ENCODE assay signal across 9 cellular contexts in the genomic region with DNA sequence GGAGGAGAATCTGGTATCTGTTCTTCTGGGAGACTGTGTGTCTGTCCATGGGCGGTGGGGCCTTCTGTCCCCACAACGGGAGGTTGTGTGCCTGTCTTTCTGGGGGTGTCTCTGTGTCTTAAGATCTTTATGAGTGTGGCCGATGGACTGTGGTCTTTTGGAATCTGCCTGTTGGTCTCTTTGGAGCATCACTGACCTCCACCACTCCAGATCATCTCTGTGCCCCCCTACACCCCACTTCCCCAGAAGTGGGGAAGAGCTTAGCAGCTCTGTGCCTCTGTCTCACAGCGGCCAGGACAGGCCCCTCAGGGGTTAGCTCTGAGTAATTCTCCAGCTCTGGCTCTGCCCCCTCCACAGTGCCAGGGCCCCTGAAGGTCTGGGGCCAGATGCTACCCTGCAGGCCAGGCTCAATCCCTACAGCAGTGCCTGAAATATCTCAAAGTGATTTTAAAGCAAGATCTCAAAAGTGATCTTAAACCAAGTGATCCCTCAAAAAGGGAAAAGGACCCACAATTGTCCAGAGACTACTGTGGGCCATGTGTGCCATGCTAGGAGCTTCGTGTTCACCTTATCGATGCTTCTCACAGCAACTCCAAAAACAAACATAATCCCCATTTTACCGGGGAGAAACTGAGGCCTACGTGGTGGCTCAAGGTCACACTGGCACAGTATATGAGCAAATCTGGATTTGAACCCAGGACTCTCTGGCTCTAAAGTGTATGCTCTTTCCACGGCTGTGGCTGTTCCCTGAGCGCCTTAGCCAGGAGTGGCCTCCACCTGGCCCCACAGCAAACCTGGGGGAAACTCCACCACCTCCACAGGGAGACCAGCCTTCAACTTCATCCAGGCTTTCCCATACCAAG. TPM values are rescaled to one million over a fixed set of nuclear protein-coding genes. Genes with fewer than 3 reads are reported as not detected.
A peak's percentile ranks its signal among the peaks of the same experiment; 100 is the strongest.
DNase-seq lines count a peak whose midpoint lies in the region; ATAC-seq and TF ChIP-seq lines count a peak whose summit lies in the region.
"Had no signal": no experiment of that assay in that cellular context is flagged by ENCODE, and none has a peak within 500 bp of the region (broad histone marks: within the 10 kb centered on the region; RNA-seq: fewer than 3 reads in every experiment).

No MANE protein-coding gene starts in this region.

- DNase-seq in activated naive CD4-positive, alpha-beta T cell treated with anti-CD3 and anti-CD28 coated beads for 36 hours: no peak
- DNase-seq in activated naive CD4-positive, alpha-beta T cell treated with Interleukin-2 at 50 U/mL for 16 hours: no peak
- no peak for DNase-seq in body of pancreas
- no peak for DNase-seq in lower lobe of right lung
- no peak for DNase-seq in type B pancreatic cell (ENCODE audit: extremely low spot score, unreplicated experiment)
- no peak for DNase-seq in GM20000 (ENCODE audit: low spot score)
- DNase-seq in stimulated activated CD4-positive, alpha-beta T cell treated with anti-CD3 and anti-CD28 coated beads, Interleukin-1b, Interleukin-23, amount 100 ng/mL, for 48 hours: no peak

- H3K27ac Mint-ChIP-seq in activated naive CD4-positive, alpha-beta T cell treated with anti-CD3 and anti-CD28 coated beads for 36 hours: no peak overlapping the region
- peak overlapping the region; percentile 97 for H3K27ac Mint-ChIP-seq in type B pancreatic cell

- ATAC-seq in body of pancreas: no peak
- no peak for ATAC-seq in lower lobe of right lung
- ATAC-seq in GM18858 (IDR thresholded peaks at IDR 0.05; ENCODE audit: unreplicated experiment): no peak

- no peaks in the 10 kb centered on the region for H3K27me3 ChIP-seq in body of pancreas
- H3K27me3 ChIP-seq in lower lobe of right lung (ENCODE audit: low read depth): no peaks in the 10 kb centered on the region

- H3K4me3 ChIP-seq in body of pancreas: no peak overlapping the region
- H3K4me3 ChIP-seq in lower lobe of right lung: peak overlapping the region; percentile 58

- no peak for TF ChIP-seq POLR2A in body of pancreas (IDR thresholded peaks at IDR 0.05)

- H3K36me3 Mint-ChIP-seq in activated naive CD4-positive, alpha-beta T cell treated with anti-CD3 and anti-CD28 coated beads for 36 hours (ENCODE audit: low read depth): no peaks in the 10 kb centered on the region
- H3K36me3 Mint-ChIP-seq in type B pancreatic cell: no peaks in the 10 kb centered on the region

- intact Hi-C loops in activated naive CD4-positive, alpha-beta T cell treated with anti-CD3 and anti-CD28 coated beads for 36 hours (cut with micrococcal nuclease): loop anchor here (5.0 kb wide), 2 partner anchors 208 to 483 kb away; no protein-coding TSS in a partner anchor
- intact Hi-C loops in body of pancreas (cut with DNase I): loop anchor here (5.0 kb wide), 3 partner anchors 293 to 723 kb away; no protein-coding TSS in a partner anchor
- intact Hi-C loops in lower lobe of right lung (cut with DNase I): no loop called here

- H3K9me3 Mint-ChIP-seq in activated naive CD4-positive, alpha-beta T cell treated with anti-CD3 and anti-CD28 coated beads for 36 hours: no peaks in the 10 kb centered on the region
- no peaks in the 10 kb centered on the region for H3K9me3 Mint-ChIP-seq in type B pancreatic cell

- H3K27ac ChIP-seq in body of pancreas: peak overlapping the region; percentile 52 to 91 (median 87)
- H3K27ac ChIP-seq in lower lobe of right lung: peak overlapping the region; percentile 50

- H3K4me1 Mint-ChIP-seq in activated naive CD4-positive, alpha-beta T cell treated with anti-CD3 and anti-CD28 coated beads for 36 hours (ENCODE audit: low read depth): peaks cover 14% of the 10 kb centered on the region
- H3K4me1 Mint-ChIP-seq in type B pancreatic cell (ENCODE audit: unreplicated experiment): peaks cover 35% of the 10 kb centered on the region

- H3K4me3 Mint-ChIP-seq in activated naive CD4-positive, alpha-beta T cell treated with anti-CD3 and anti-CD28 coated beads for 36 hours: peak overlapping the region; percentile 48
- peak overlapping the region; percentile 76 for H3K4me3 Mint-ChIP-seq in type B pancreatic cell

- TF ChIP-seq CTCF in body of pancreas (IDR thresholded peaks at IDR 0.05) (no peak), lower lobe of right lung (IDR thresholded peaks at IDR 0.05) (no peak), type B pancreatic cell (conservative IDR thresholded peaks at IDR 0.05) (no peak), GM20000 (IDR thresholded peaks at IDR 0.05; ENCODE audit: extremely low read depth, missing control alignments) (no peak)

- H3K36me3 ChIP-seq in body of pancreas (replicated peaks in 1 of 2; ENCODE audit: insufficient read depth in 1 of 2, low read depth in 2 of 2) (no peaks in the 10 kb centered on the region), lower lobe of right lung (no peaks in the 10 kb centered on the region)

- no peaks in the 10 kb centered on the region for H3K27me3 Mint-ChIP-seq in activated naive CD4-positive, alpha-beta T cell treated with anti-CD3 and anti-CD28 coated beads for 36 hours (ENCODE audit: low read depth)
- peaks cover 20% of the 10 kb centered on the region for H3K27me3 Mint-ChIP-seq in type B pancreatic cell

- H3K9me3 ChIP-seq in body of pancreas (no peaks in the 10 kb centered on the region), lower lobe of right lung (no peaks in the 10 kb centered on the region)

- H3K4me1 ChIP-seq in body of pancreas (peaks cover 31% of the 10 kb centered on the region), lower lobe of right lung (peaks cover 39% of the 10 kb centered on the region)

- 64 to 66% methylated on average over 9 to 10 of the region's 10 CpGs for WGBS in body of pancreas, 2 donors

- CTCF ChIA-PET in activated naive CD4-positive, alpha-beta T cell treated with anti-CD3 and anti-CD28 coated beads for 36 hours (lab: Charles Lee): interaction anchor here (0.6 to 8.2 kb wide), 10 partner anchors 7 to 547 kb away, joined by 3 to 126 read pairs (median 4); no protein-coding TSS in a partner anchor

RNA-seq across cellular contexts. Expression of a gene that starts 26.0 kb away (rescaled TPM):
- not detected for total RNA-seq in activated naive CD4-positive, alpha-beta T cell treated with anti-CD3 and anti-CD28 coated beads for 36 hours
- total RNA-seq in body of pancreas (not detected), lower lobe of right lung (not detected), type B pancreatic cell (ENCODE audit: low replicate concordance) (14.7 and 29.1 TPM in 2 replicates)
- total RNA-seq: kidney epithelial cell had no signal

RNA-seq across cellular contexts. Expression of a gene that starts 30.1 kb away (rescaled TPM):
- total RNA-seq in activated naive CD4-positive, alpha-beta T cell treated with anti-CD3 and anti-CD28 coated beads for 36 hours: under 1 TPM; 0.24 to 0.40 TPM
- total RNA-seq in body of pancreas: 100 to 1,000 TPM; 394 to 455 TPM
- 139 TPM for total RNA-seq in lower lobe of right lung
- 768 and 2,227 TPM in 2 replicates for total RNA-seq in type B pancreatic cell (ENCODE audit: low replicate concordance)

RNA-seq across cellular contexts. Expression of a gene that starts 40.7 kb away (rescaled TPM):
- total RNA-seq in activated naive CD4-positive, alpha-beta T cell treated with anti-CD3 and anti-CD28 coated beads for 36 hours: not detected
- total RNA-seq in body of pancreas (not detected), lower lobe of right lung (3.9 TPM), type B pancreatic cell (ENCODE audit: low replicate concordance) (not detected in 2 replicates)
- total RNA-seq: kidney epithelial cell had no signal

Comparison
In these comparisons a context has a peak if more than half of its experiments do, and no peak if none do; other contexts are left out.
1. RNA of a gene that starts 26.0 kb away (total RNA-seq): 14.7 to 29.1 TPM in type B pancreatic cell; not detected in lower lobe of right lung (single experiment), not detected in activated naive CD4-positive, alpha-beta T cell treated with anti-CD3 and anti-CD28 coated beads for 36 hours and not detected in body of pancreas; every median in the first group is over 10 times any median in the second.
2. RNA of a gene that starts 30.1 kb away (total RNA-seq): 768 to 2,227 TPM in type B pancreatic cell, 394 to 455 TPM in body of pancreas and 139 TPM in lower lobe of right lung (single experiment); 0.24 to 0.40 TPM in activated naive CD4-positive, alpha-beta T cell treated with anti-CD3 and anti-CD28 coated beads for 36 hours; every median in the first group is over 100 times any median in the second.